8 cellular contexts compared by ENCODE assay signal in the genomic region with DNA sequence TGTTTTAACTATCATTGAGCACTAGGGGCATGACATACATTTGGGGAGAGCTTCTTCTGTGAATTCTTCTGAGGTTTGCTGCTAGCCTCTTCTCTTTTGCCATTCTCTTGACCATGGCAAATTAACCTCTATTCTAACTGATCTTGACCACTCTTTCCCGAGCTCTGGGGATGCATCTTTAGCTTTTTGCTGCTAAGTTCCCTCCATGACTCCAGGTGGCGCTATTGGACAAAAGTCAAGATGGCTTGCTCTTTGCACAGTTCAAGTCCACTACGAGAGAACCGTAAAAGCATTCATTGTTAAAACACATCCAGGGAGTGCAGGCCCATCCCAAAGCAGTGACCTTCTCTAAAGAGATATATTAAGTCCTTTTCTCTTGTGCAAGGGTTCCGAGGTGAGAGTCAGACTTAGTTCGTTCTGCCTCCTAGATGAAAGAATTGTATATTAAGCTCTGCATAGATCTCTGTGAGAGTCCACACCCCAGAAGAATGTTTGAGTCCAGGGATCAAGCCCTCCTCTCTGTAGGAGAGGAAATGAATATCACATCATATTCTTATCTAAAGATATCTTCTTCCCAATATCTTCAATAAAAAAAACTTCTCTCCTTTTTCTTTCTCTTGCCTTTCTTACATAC.
A peak's percentile ranks its signal among the peaks of the same experiment; 100 is the strongest.
DNase-seq lines count a peak whose midpoint lies in the region; ATAC-seq and TF ChIP-seq lines count a peak whose summit lies in the region.

No MANE protein-coding gene starts in this region.

- no peak for TF ChIP-seq CTCF in colonic mucosa (IDR thresholded peaks at IDR 0.05)
- peak; percentile 84 for TF ChIP-seq CTCF in neural cell (IDR thresholded peaks at IDR 0.05; ENCODE audit: poor library complexity, severe bottlenecking)

- no peak overlapping the region for H2AFZ ChIP-seq in neural cell (ENCODE audit: low read depth, low read length)

- H3K36me3 ChIP-seq in NT2/D1 (ENCODE audit: insufficient read depth, insufficient read length, low read length) (no peaks in the 10 kb centered on the region), colonic mucosa (no peaks in the 10 kb centered on the region), neural cell (ENCODE audit: insufficient read depth, low read length) (no peaks in the 10 kb centered on the region)

- H3K27me3 ChIP-seq in NT2/D1 (ENCODE audit: insufficient read depth, insufficient read length) (no peaks in the 10 kb centered on the region), colonic mucosa (no peaks in the 10 kb centered on the region), neural cell (ENCODE audit: insufficient read depth, low read depth, low read length) (no peaks in the 10 kb centered on the region)

- no peaks in the 10 kb centered on the region for H4K20me1 ChIP-seq in neural cell (ENCODE audit: insufficient read depth)

- H3K4me2 ChIP-seq in neural cell (ENCODE audit: low read length), result no peak overlapping the region

- H3K27ac ChIP-seq in colonic mucosa (no peak overlapping the region), neural cell (ENCODE audit: low read length) (no peak overlapping the region)

- H3F3A ChIP-seq in neural cell (ENCODE audit: insufficient read depth, low read length, poor library complexity, severe bottlenecking), result no peaks in the 10 kb centered on the region

- no peak for TF ChIP-seq EP300 in neural cell (conservative IDR thresholded peaks at IDR 0.05; ENCODE audit: poor library complexity, severe bottlenecking)

- H3K4me3 ChIP-seq in NT2/D1 (ENCODE audit: insufficient read length, low read depth) (no peak overlapping the region), colonic mucosa (no peak overlapping the region), neural cell (ENCODE audit: low read length) (no peak overlapping the region)

- DNase-seq in stimulated activated CD4-positive, alpha-beta T cell treated with anti-CD3 and anti-CD28 coated beads, Interleukin-15, amount 100 ng/mL, for 24 hours, result peak; percentile 6
- no peak for DNase-seq in stimulated activated CD4-positive, alpha-beta T cell treated with anti-CD3 and anti-CD28 coated beads, Interleukin-12 subunit alpha, Interleukin-12 subunit beta, amount 100 ng/mL, for 4 hours
- peak; percentile 49 for DNase-seq in KBM-7
- DNase-seq in NT2/D1 (ENCODE audit: low read depth, low spot score), result peak; percentile 57
- DNase-seq in colonic mucosa, result peak; percentile 20
- DNase-seq in NCI-H2227 treated with DMSO at 0.1 percent for 48 hours (lab: John Stamatoyannopoulos, UW), result no peak

- H3K9me3 ChIP-seq in NT2/D1 (ENCODE audit: insufficient read depth, low read length) (peaks cover 1% of the 10 kb centered on the region; the same call in 1 of the 2 replicates), colonic mucosa (no peaks in the 10 kb centered on the region), neural cell (ENCODE audit: low read length) (no peaks in the 10 kb centered on the region)

- no peaks in the 10 kb centered on the region for H3K79me2 ChIP-seq in neural cell (replicated peaks; ENCODE audit: insufficient read depth, low read length)

- in situ Hi-C loops in KBM-7 (cut with MboI; ENCODE audit: low pct_unique_long_range_greater_than_20kb, low sequenced_read_pairs), result no loop called here

- H3K9ac ChIP-seq in NT2/D1 (ENCODE audit: insufficient read length, low read depth) (no peak overlapping the region), colonic mucosa (ENCODE audit: low read depth in 2 of 2, low read length in 2 of 2) (no peak overlapping the region), neural cell (ENCODE audit: low read length) (no peak overlapping the region)

- TF ChIP-seq RAD21 in neural cell (conservative IDR thresholded peaks at IDR 0.05), result peak; percentile 87

- H3K4me1 ChIP-seq in NT2/D1 (ENCODE audit: insufficient read depth, insufficient read length), result no peaks in the 10 kb centered on the region
- H3K4me1 ChIP-seq in colonic mucosa, result no peaks in the 10 kb centered on the region

- no peak for ATAC-seq in GM19395 (IDR thresholded peaks at IDR 0.05; ENCODE audit: unreplicated experiment)

- no peaks in the 10 kb centered on the region for H3K9me2 ChIP-seq in neural cell (ENCODE audit: insufficient read depth, low read length)

- intact Hi-C loops in colonic mucosa (cut with DNase I), result no loop called here

TF ChIP-seq in neural cell, 6 proteins besides CTCF, POLR2A, EP300 and RAD21:
- TF ChIP-seq MXI1 (conservative IDR thresholded peaks at IDR 0.05; ENCODE audit: poor library complexity, severe bottlenecking) (no peak), SMC3 (conservative IDR thresholded peaks at IDR 0.05; ENCODE audit: poor library complexity) (peak; percentile 85)
- TF ChIP-seq, protein P1, sequence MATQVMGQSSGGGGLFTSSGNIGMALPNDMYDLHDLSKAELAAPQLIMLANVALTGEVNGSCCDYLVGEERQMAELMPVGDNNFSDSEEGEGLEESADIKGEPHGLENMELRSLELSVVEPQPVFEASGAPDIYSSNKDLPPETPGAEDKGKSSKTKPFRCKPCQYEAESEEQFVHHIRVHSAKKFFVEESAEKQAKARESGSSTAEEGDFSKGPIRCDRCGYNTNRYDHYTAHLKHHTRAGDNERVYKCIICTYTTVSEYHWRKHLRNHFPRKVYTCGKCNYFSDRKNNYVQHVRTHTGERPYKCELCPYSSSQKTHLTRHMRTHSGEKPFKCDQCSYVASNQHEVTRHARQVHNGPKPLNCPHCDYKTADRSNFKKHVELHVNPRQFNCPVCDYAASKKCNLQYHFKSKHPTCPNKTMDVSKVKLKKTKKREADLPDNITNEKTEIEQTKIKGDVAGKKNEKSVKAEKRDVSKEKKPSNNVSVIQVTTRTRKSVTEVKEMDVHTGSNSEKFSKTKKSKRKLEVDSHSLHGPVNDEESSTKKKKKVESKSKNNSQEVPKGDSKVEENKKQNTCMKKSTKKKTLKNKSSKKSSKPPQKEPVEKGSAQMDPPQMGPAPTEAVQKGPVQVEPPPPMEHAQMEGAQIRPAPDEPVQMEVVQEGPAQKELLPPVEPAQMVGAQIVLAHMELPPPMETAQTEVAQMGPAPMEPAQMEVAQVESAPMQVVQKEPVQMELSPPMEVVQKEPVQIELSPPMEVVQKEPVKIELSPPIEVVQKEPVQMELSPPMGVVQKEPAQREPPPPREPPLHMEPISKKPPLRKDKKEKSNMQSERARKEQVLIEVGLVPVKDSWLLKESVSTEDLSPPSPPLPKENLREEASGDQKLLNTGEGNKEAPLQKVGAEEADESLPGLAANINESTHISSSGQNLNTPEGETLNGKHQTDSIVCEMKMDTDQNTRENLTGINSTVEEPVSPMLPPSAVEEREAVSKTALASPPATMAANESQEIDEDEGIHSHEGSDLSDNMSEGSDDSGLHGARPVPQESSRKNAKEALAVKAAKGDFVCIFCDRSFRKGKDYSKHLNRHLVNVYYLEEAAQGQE (IDR thresholded peaks at IDR 0.05; ENCODE audit: borderline replicate concordance), result no peak

Comparison
In these comparisons a context has a peak if more than half of its experiments do, and no peak if none do; other contexts are left out.
1. DNase-seq: peak in stimulated activated CD4-positive, alpha-beta T cell treated with anti-CD3 and anti-CD28 coated beads, Interleukin-15, amount 100 ng/mL, for 24 hours (single experiment), KBM-7 (single experiment), NT2/D1 (single experiment) and colonic mucosa (single experiment); none in stimulated activated CD4-positive, alpha-beta T cell treated with anti-CD3 and anti-CD28 coated beads, Interleukin-12 subunit alpha, Interleukin-12 subunit beta, amount 100 ng/mL, for 4 hours (single experiment) and NCI-H2227 treated with DMSO at 0.1 percent for 48 hours (single experiment).